ENCODE assay signal across 19 cellular contexts in the genomic region with DNA sequence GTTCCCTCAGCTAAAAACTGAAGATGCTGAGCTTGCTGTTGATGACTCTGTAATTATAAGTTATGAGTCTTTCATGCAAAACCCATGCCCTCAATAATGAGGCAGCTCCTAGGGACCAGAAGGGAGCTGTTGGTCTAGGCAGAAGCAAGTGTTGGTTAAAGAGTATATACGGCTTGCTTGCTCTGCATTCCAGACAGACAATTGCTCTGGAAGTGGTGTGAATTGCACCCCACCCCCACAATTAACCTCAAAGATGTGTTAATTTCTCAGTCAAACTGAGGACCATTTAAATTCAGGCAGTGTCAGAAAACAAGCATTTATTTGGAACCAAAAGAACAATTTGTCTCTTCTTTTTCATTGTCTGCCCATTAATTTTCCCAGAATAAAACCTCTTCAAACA.
"Had no signal": no experiment of that assay in that cellular context is flagged by ENCODE, and none has a peak within 500 bp of the region (broad histone marks: within the 10 kb centered on the region; RNA-seq: fewer than 3 reads in every experiment).

No MANE protein-coding gene starts in this region.

- H3K4me3 Mint-ChIP-seq: activated CD8-positive, alpha-beta T cell treated with anti-CD3 and anti-CD28 coated beads, Interleukin-2, amount 10 ng/mL, durations not matched to agents 7 days and 5 days; activated naive CD8-positive, alpha-beta T cell treated with anti-CD3 and anti-CD28 coated beads, Interleukin-2, amount 10 ng/mL, durations not matched to agents 7 days and 5 days; T-helper 1 cell treated with Interleukin-12 subunit alpha and Interleukin-12 subunit beta and Interleukin-4 antibody, amounts not matched to agents 30 μg/mL and 1 μg/mL, for 36 hours had no signal

- H3K9me3 ChIP-seq: breast epithelium had no signal

- H3K36me3 ChIP-seq: breast epithelium had no signal

- H2AFZ ChIP-seq: PC-9 had no signal

- H3K27me3 Mint-ChIP-seq: activated naive CD8-positive, alpha-beta T cell treated with anti-CD3 and anti-CD28 coated beads, Interleukin-2, amount 10 ng/mL, durations not matched to agents 7 days and 5 days had no signal

- H3K27me3 ChIP-seq: breast epithelium had no signal

- H3K27ac Mint-ChIP-seq: activated CD8-positive, alpha-beta T cell treated with anti-CD3 and anti-CD28 coated beads, Interleukin-2, amount 10 ng/mL, durations not matched to agents 7 days and 5 days; activated naive CD8-positive, alpha-beta T cell treated with anti-CD3 and anti-CD28 coated beads, Interleukin-2, amount 10 ng/mL, durations not matched to agents 7 days and 5 days; T-helper 1 cell treated with Interleukin-12 subunit alpha and Interleukin-12 subunit beta and Interleukin-4 antibody, amounts not matched to agents 30 μg/mL and 1 μg/mL, for 36 hours had no signal

- H3K27ac ChIP-seq: breast epithelium, PC-9 had no signal

- H3K4me2 ChIP-seq: PC-9 had no signal

- DNase-seq: activated CD4-positive, alpha-beta T cell treated with anti-CD3 and anti-CD28 coated beads for 48 hours; activated CD4-positive, alpha-beta T cell treated with anti-CD3 and anti-CD28 coated beads, Interleukin-2, amount 50 U/mL, for 4 hours; activated CD4-positive, CD25-positive, alpha-beta regulatory T cell treated with anti-CD3 and anti-CD28 coated beads, Interleukin-2, amount 50 U/mL, for 72 hours; activated CD8-positive, alpha-beta memory T cell treated with anti-CD3 and anti-CD28 coated beads, Interleukin-2, amount 50 U/mL, for 48 hours; activated CD8-positive, alpha-beta T cell treated with anti-CD3 and anti-CD28 coated beads, Interleukin-2, amount 10 ng/mL, durations not matched to agents 7 days and 5 days; activated naive CD4-positive, alpha-beta T cell treated with anti-CD3 and anti-CD28 coated beads, Interleukin-2, amount 50 U/mL, for 16 hours; activated naive CD8-positive, alpha-beta T cell treated with anti-CD3 and anti-CD28 coated beads, Interleukin-2, amount 10 ng/mL, durations not matched to agents 7 days and 5 days; activated T-cell treated with anti-CD3 and anti-CD28 coated beads, Interleukin-2, amount 50 U/mL, for 1 hour; aorta; caudate nucleus; KG1; NCI-H1092; NCI-H1930; NCI-H510A treated with DMSO at 0.1 percent for 48 hours; NCI-H69; PC-9; SHP77 treated with DMSO at 0.1 percent for 48 hours had no signal

- H3K4me3 ChIP-seq: breast epithelium, PC-9 had no signal

- H3K9me3 Mint-ChIP-seq: activated naive CD8-positive, alpha-beta T cell treated with anti-CD3 and anti-CD28 coated beads, Interleukin-2, amount 10 ng/mL, durations not matched to agents 7 days and 5 days; T-helper 1 cell treated with Interleukin-12 subunit alpha and Interleukin-12 subunit beta and Interleukin-4 antibody, amounts not matched to agents 30 μg/mL and 1 μg/mL, for 36 hours had no signal

- H3K4me1 ChIP-seq: breast epithelium had no signal

- ATAC-seq: activated CD8-positive, alpha-beta T cell treated with anti-CD3 and anti-CD28 coated beads, Interleukin-2, amount 10 ng/mL, durations not matched to agents 7 days and 5 days had no signal
